20 cellular contexts compared by ENCODE assay signal in genomic region chr4:15147709-15148651, GRCh38.
DNase-seq lines count a peak whose midpoint lies in the region; ATAC-seq, FAIRE-seq and TF ChIP-seq lines count a peak whose summit lies in the region.
"Had no signal": no experiment of that assay in that cellular context is flagged by ENCODE, and none has a peak within 500 bp of the region (broad histone marks: within the 10 kb centered on the region; RNA-seq: fewer than 3 reads in every experiment).

No MANE protein-coding gene starts in this region.

- TF ChIP-seq CTCF in AG10803 (conservative IDR thresholded peaks at IDR 0.05; ENCODE audit: low read length) (no peak), astrocyte (IDR thresholded peaks at IDR 0.05; ENCODE audit: insufficient read depth, low read depth, low read length) (no peak)

- no peaks in the 10 kb centered on the region for H3K27me3 ChIP-seq in astrocyte (ENCODE audit: insufficient read depth, low read length)
- H3K27me3 ChIP-seq in mesenchymal stem cell (ENCODE audit: control insufficient read depth in 1 of 2, insufficient read depth in 1 of 2, low read length in 2 of 2): no peaks in the 10 kb centered on the region
- H3K27me3 ChIP-seq: colonic mucosa, ovary, spleen, vagina had no signal

- peaks cover 2% of the 10 kb centered on the region for H3K36me3 Mint-ChIP-seq in astrocyte (ENCODE audit: low read depth, unreplicated experiment)
- H3K36me3 Mint-ChIP-seq: activated CD4-positive, alpha-beta memory T cell treated with anti-CD3 and anti-CD28 coated beads for 36 hours had no signal

- H3K79me1 ChIP-seq in mesenchymal stem cell (replicated peaks; ENCODE audit: low read length, poor library complexity, severe bottlenecking): no peaks in the 10 kb centered on the region

- H4K20me1 ChIP-seq in astrocyte (ENCODE audit: insufficient read depth, low read length): no peaks in the 10 kb centered on the region

- H3K18ac ChIP-seq in mesenchymal stem cell (ENCODE audit: low read depth in 1 of 2, low read length in 2 of 2): peak overlapping the region in 1 of 2 experiments; percentile 70

- H3K9me3 Mint-ChIP-seq in astrocyte (ENCODE audit: unreplicated experiment): no peaks in the 10 kb centered on the region
- H3K9me3 Mint-ChIP-seq: activated CD4-positive, alpha-beta memory T cell treated with anti-CD3 and anti-CD28 coated beads for 36 hours had no signal

- H3K27ac ChIP-seq in astrocyte (ENCODE audit: low read depth, low read length) (no peak overlapping the region), mesenchymal stem cell (ENCODE audit: low read length, poor library complexity, severe bottlenecking) (no peak overlapping the region)
- H3K27ac ChIP-seq: colonic mucosa, epithelial cell of prostate, spleen, vagina had no signal

- H3K4ac ChIP-seq in mesenchymal stem cell (ENCODE audit: low read depth in 1 of 2, low read length in 2 of 2): no peak overlapping the region

- no peak overlapping the region for H2BK5ac ChIP-seq in mesenchymal stem cell (ENCODE audit: low read depth, low read length, poor library complexity, severe bottlenecking)

- H3K4me2 ChIP-seq in astrocyte (ENCODE audit: low read length) (no peak overlapping the region), mesenchymal stem cell (ENCODE audit: low read length, poor library complexity, severe bottlenecking) (no peak overlapping the region)

- DNase-seq in AG10803 (ENCODE audit: low read depth) (peak; percentile 21), NCI-H1436 (lab: John Stamatoyannopoulos, UW) (peak; percentile 36), astrocyte (ENCODE audit: low read depth) (no peak), mesenchymal stem cell (no peak), urothelium cell line (ENCODE audit: low spot score) (no peak), ureter (ENCODE audit: low spot score) (no peak), activated gamma-delta T cell (lab: John Stamatoyannopoulos, UW) (no peak)
- DNase-seq: activated CD4-positive, alpha-beta memory T cell treated with anti-CD3 and anti-CD28 coated beads for 36 hours; activated T-cell treated with anti-CD3 and anti-CD28 coated beads, Interleukin-2, amount 50 U/mL, for 72 hours; colonic mucosa; NCI-H1694 treated with DMSO at 0.1 percent for 48 hours; NCI-H526 treated with DMSO at 0.1 percent for 48 hours; ovary; spleen; stimulated activated naive CD4-positive, alpha-beta T cell had no signal

- ATAC-seq in GM21717 (IDR thresholded peaks at IDR 0.05; ENCODE audit: unreplicated experiment): no peak
- ATAC-seq: activated T-cell treated with anti-CD3 and anti-CD28 coated beads, Interleukin-2, amount 50 U/mL, for 72 hours had no signal

- H4K91ac ChIP-seq in mesenchymal stem cell (ENCODE audit: low read length): no peak overlapping the region

- no peak overlapping the region for H2BK12ac ChIP-seq in mesenchymal stem cell (ENCODE audit: low read length in 2 of 2)

- H3K14ac ChIP-seq in mesenchymal stem cell (ENCODE audit: low read length in 2 of 2): no peak overlapping the region

- no peaks in the 10 kb centered on the region for H3K27me3 Mint-ChIP-seq in astrocyte (ENCODE audit: low read depth, unreplicated experiment)

- H3K79me2 ChIP-seq in astrocyte (ENCODE audit: insufficient read depth, low read length): no peaks in the 10 kb centered on the region

- H3K23ac ChIP-seq in mesenchymal stem cell (ENCODE audit: low read length in 2 of 2): no peak overlapping the region

- H3K9ac ChIP-seq in astrocyte (ENCODE audit: low read length): no peak overlapping the region
- H3K9ac ChIP-seq in mesenchymal stem cell (ENCODE audit: low read length): no peak overlapping the region

- H2BK120ac ChIP-seq in mesenchymal stem cell (ENCODE audit: low read depth, low read length): no peak overlapping the region

- no peak overlapping the region for H3K4me3 Mint-ChIP-seq in astrocyte (ENCODE audit: unreplicated experiment)
- H3K4me3 Mint-ChIP-seq: activated CD4-positive, alpha-beta memory T cell treated with anti-CD3 and anti-CD28 coated beads for 36 hours; activated T-cell treated with anti-CD3 and anti-CD28 coated beads, Interleukin-2, amount 50 U/mL, for 72 hours had no signal

- no peak overlapping the region for H4K8ac ChIP-seq in mesenchymal stem cell (ENCODE audit: low read length)

- H3K4me3 ChIP-seq in AG10803 (ENCODE audit: low read length) (no peak overlapping the region), astrocyte (ENCODE audit: insufficient read depth, low read depth, low read length) (no peak overlapping the region), mesenchymal stem cell (ENCODE audit: insufficient read depth in 1 of 2, low read depth in 1 of 2, low read length in 2 of 2) (no peak overlapping the region)
- H3K4me3 ChIP-seq: colonic mucosa, ovary, spleen, vagina had no signal

- FAIRE-seq in astrocyte (lab: Jason Lieb, UNC) (no peak), urothelium cell line (lab: Jason Lieb, UNC) (no peak)
- FAIRE-seq: RCC 7860, TTC549 had no signal

- H2AFZ ChIP-seq in astrocyte (ENCODE audit: low read depth, low read length) (no peak overlapping the region), mesenchymal stem cell (ENCODE audit: low read depth, low read length) (no peak overlapping the region)

- no peaks in the 10 kb centered on the region for H3K36me3 ChIP-seq in astrocyte (ENCODE audit: insufficient read depth, low read length)
- H3K36me3 ChIP-seq in mesenchymal stem cell (ENCODE audit: control insufficient read depth in 1 of 2, insufficient read depth in 2 of 2, low read depth in 1 of 2, low read length in 2 of 2): no peaks in the 10 kb centered on the region
- H3K36me3 ChIP-seq: colonic mucosa, ovary, spleen, vagina had no signal

- no peak overlapping the region for H2BK15ac ChIP-seq in mesenchymal stem cell (ENCODE audit: low read depth, poor library complexity, severe bottlenecking)

- peaks cover 38% of the 10 kb centered on the region for H3K4me1 Mint-ChIP-seq in astrocyte (ENCODE audit: low read depth, unreplicated experiment)

- H3K9me3 ChIP-seq in astrocyte (ENCODE audit: insufficient read depth, low read depth, low read length) (no peaks in the 10 kb centered on the region), mesenchymal stem cell (ENCODE audit: control insufficient read depth, low read length) (no peaks in the 10 kb centered on the region)
- H3K9me3 ChIP-seq: colonic mucosa, ovary, spleen, vagina had no signal

- peak overlapping the region; percentile 95 for H3K27ac Mint-ChIP-seq in astrocyte (ENCODE audit: unreplicated experiment)
- H3K27ac Mint-ChIP-seq: activated CD4-positive, alpha-beta memory T cell treated with anti-CD3 and anti-CD28 coated beads for 36 hours; activated T-cell treated with anti-CD3 and anti-CD28 coated beads, Interleukin-2, amount 50 U/mL, for 72 hours had no signal

- peaks cover 19% of the 10 kb centered on the region for H3K4me1 ChIP-seq in astrocyte (ENCODE audit: insufficient read depth, low read length)
- H3K4me1 ChIP-seq in mesenchymal stem cell (ENCODE audit: control insufficient read depth, insufficient read depth, low read depth, low read length): peaks cover 17% of the 10 kb centered on the region
- H3K4me1 ChIP-seq: colonic mucosa had no signal

- 84% methylated on average over 17 of the region's 17 CpGs for WGBS in mesenchymal stem cell

- peak overlapping the region; percentile 15 for H2AK5ac ChIP-seq in mesenchymal stem cell (ENCODE audit: low read length, severe bottlenecking)

Comparison
In these comparisons a context has a peak if more than half of its experiments do, and no peak if none do; other contexts are left out.
1. DNase-seq: peak in AG10803 (single experiment) and NCI-H1436 (single experiment); none in astrocyte (single experiment), mesenchymal stem cell (single experiment), urothelium cell line (single experiment), ureter (single experiment) and activated gamma-delta T cell (single experiment).